Comparison of ENCODE assay signal across 24 cellular contexts in genomic region chr4:14520171-14520570, GRCh38.
DNase-seq lines count a peak whose midpoint lies in the region; ATAC-seq, FAIRE-seq and TF ChIP-seq lines count a peak whose summit lies in the region.
"Had no signal": no experiment of that assay in that cellular context is flagged by ENCODE, and none has a peak within 500 bp of the region (broad histone marks: within the 10 kb centered on the region; RNA-seq: fewer than 3 reads in every experiment).

No MANE protein-coding gene starts in this region.

- H3K27me3 Mint-ChIP-seq in activated naive CD8-positive, alpha-beta T cell treated with anti-CD3 and anti-CD28 coated beads for 36 hours: peaks cover 4% of the 10 kb centered on the region
- H3K27me3 Mint-ChIP-seq: stimulated activated naive CD8-positive, alpha-beta T cell treated with anti-CD3 and anti-CD28 coated beads, Interleukin-15, amount 100 ng/mL, for 72 hours had no signal

- DNase-seq in NCI-H82 (lab: John Stamatoyannopoulos, UW) (peak; percentile 9), NCI-H82 treated with DMSO at 0.1 percent for 48 hours (lab: John Stamatoyannopoulos, UW; ENCODE audit: unreplicated experiment) (no peak), GM12878 (ENCODE audit: low read depth, low spot score) (no peak), fibroblast of villous mesenchyme (ENCODE audit: low read depth) (peak; percentile 1), NCI-H510A treated with DMSO at 0.1 percent for 48 hours (lab: John Stamatoyannopoulos, UW) (no peak), AG08395 (ENCODE audit: low spot score) (no peak), epidermal melanocyte (ENCODE audit: insufficient read length, low spot score) (no peak)
- DNase-seq in activated naive CD8-positive, alpha-beta T cell treated with anti-CD3 and anti-CD28 coated beads for 36 hours: no peak
- DNase-seq: 8988T; activated CD8-positive, alpha-beta memory T cell treated with anti-CD3 and anti-CD28 coated beads, Interleukin-2, amount 50 U/mL, for 48 hours; activated gamma-delta T cell; amygdala; midbrain; NCI-H1092; NCI-H2029 treated with DMSO at 0.1 percent for 48 hours; NCI-H446 treated with DMSO at 0.1 percent for 48 hours; stimulated activated CD4-positive, alpha-beta T cell treated with anti-CD3 and anti-CD28 coated beads, Interleukin-2, amount 100 ng/mL, for 48 hours; stimulated activated naive CD8-positive, alpha-beta T cell treated with anti-CD3 and anti-CD28 coated beads, Interleukin-15, amount 100 ng/mL, for 72 hours; SW 1271 had no signal

- CTCF ChIA-PET in GM12878 (lab: Yijun Ruan, JAX): no interaction called here

- H3K27ac Mint-ChIP-seq in activated naive CD8-positive, alpha-beta T cell treated with anti-CD3 and anti-CD28 coated beads for 36 hours: no peak overlapping the region
- H3K27ac Mint-ChIP-seq: nephron, type B pancreatic cell had no signal

- H3K79me2 ChIP-seq in GM12878 (ENCODE audit: control insufficient read depth, insufficient read depth, low read length): no peaks in the 10 kb centered on the region

- TF ChIP-seq POLR2A in GM12878 (IDR thresholded peaks at IDR 0.05; ENCODE audit: low read depth, low read length): no peak

- H3K27ac ChIP-seq in GM12878 (ENCODE audit: control insufficient read depth, insufficient read depth): no peak overlapping the region
- H3K27ac ChIP-seq: VCaP had no signal

- no peak overlapping the region for H2AFZ ChIP-seq in GM12878 (ENCODE audit: control insufficient read depth, low read depth, low read length)

- no peak overlapping the region for H3K9ac ChIP-seq in GM12878 (ENCODE audit: control insufficient read depth, insufficient read depth, low read length)

- H3K4me2 ChIP-seq in GM12878 (ENCODE audit: control insufficient read depth, insufficient read depth): no peak overlapping the region

- no peak for FAIRE-seq in GM12878 (lab: Jason Lieb, UNC)
- FAIRE-seq: frontal cortex, GM12892 had no signal

- TF ChIP-seq CTCF in GM12878 (IDR thresholded peaks at IDR 0.05 in 2 of 3, conservative IDR thresholded peaks at IDR 0.05 in 1 of 3; ENCODE audit: control insufficient read depth in 2 of 3, extremely low read depth in 1 of 3, insufficient read depth in 1 of 3, low read depth in 3 of 3, low read length in 3 of 3) (no peak), fibroblast of villous mesenchyme (IDR thresholded peaks at IDR 0.05; ENCODE audit: insufficient read depth, low read depth, low read length) (no peak)

- no peaks in the 10 kb centered on the region for H3K36me3 ChIP-seq in GM12878 (ENCODE audit: control insufficient read depth in 2 of 2, insufficient read depth in 2 of 2, low read length in 1 of 2)

- TF ChIP-seq RAD21 in GM12878 (IDR thresholded peaks at IDR 0.05; ENCODE audit: insufficient read depth, low read depth, low read length): no peak

- WGBS in GM12878 (ENCODE audit: insufficient coverage, insufficient replicate concordance, low lambda C conversion rate, missing lambda C conversion rate): 0% methylated on average over 1 of the region's 1 CpG

- no peaks in the 10 kb centered on the region for H3K4me1 Mint-ChIP-seq in activated naive CD8-positive, alpha-beta T cell treated with anti-CD3 and anti-CD28 coated beads for 36 hours
- H3K4me1 Mint-ChIP-seq: nephron; stimulated activated naive CD8-positive, alpha-beta T cell treated with anti-CD3 and anti-CD28 coated beads, Interleukin-15, amount 100 ng/mL, for 72 hours had no signal

- SMC1A ChIA-PET in GM12878 (lab: Charles Lee; ENCODE audit: uncharacterized antibody, unreplicated experiment): interaction anchor here (1.2 to 1.3 kb wide), 2 partner anchors 26 to 598 kb away, joined by 3 to 4 read pairs; no protein-coding TSS in a partner anchor

- 0 out of 3 replicates have a peak, but pooled peaks have one; percentile 21 for ATAC-seq in GM12878
- ATAC-seq: stimulated activated naive CD8-positive, alpha-beta T cell treated with anti-CD3 and anti-CD28 coated beads, Interleukin-15, amount 100 ng/mL, for 72 hours had no signal

- H3K36me3 Mint-ChIP-seq in activated naive CD8-positive, alpha-beta T cell treated with anti-CD3 and anti-CD28 coated beads for 36 hours: no peaks in the 10 kb centered on the region
- H3K36me3 Mint-ChIP-seq: type B pancreatic cell had no signal

- in situ Hi-C loops in GM12878 (cut with MboI): no loop called here

- H3K9me3 Mint-ChIP-seq in activated naive CD8-positive, alpha-beta T cell treated with anti-CD3 and anti-CD28 coated beads for 36 hours: no peaks in the 10 kb centered on the region
- H3K9me3 Mint-ChIP-seq: nephron; stimulated activated naive CD8-positive, alpha-beta T cell treated with anti-CD3 and anti-CD28 coated beads, Interleukin-15, amount 100 ng/mL, for 72 hours; type B pancreatic cell had no signal

- no peaks in the 10 kb centered on the region for H3K27me3 ChIP-seq in GM12878 (replicated peaks in 1 of 2; ENCODE audit: control insufficient read depth in 2 of 2, insufficient read depth in 2 of 2, low read length in 1 of 2)

- H3K4me3 ChIP-seq in GM12878 (no peak overlapping the region), fibroblast of villous mesenchyme (ENCODE audit: low read depth, low read length) (no peak overlapping the region)

- H3K4me1 ChIP-seq in GM12878 (ENCODE audit: control insufficient read depth, insufficient read depth, low read length): no peaks in the 10 kb centered on the region

- no peaks in the 10 kb centered on the region for H4K20me1 ChIP-seq in GM12878 (ENCODE audit: control insufficient read depth, insufficient read depth)

- no TSS peak for BruUV-seq in GM12878 (replicated peaks; lab: Mats Ljungman, UMichigan)

- intact Hi-C loops in GM12878 (cut with micrococcal nuclease; ENCODE audit: unreplicated experiment): no loop called here

- RAD21 ChIA-PET in GM12878 (lab: Charles Lee; ENCODE audit: unreplicated experiment): no interaction called here

- TF ChIP-seq EP300 in GM12878 (IDR thresholded peaks at IDR 0.05; ENCODE audit: borderline replicate concordance in 1 of 2, control insufficient read depth in 1 of 2, low read depth in 2 of 2, low read length in 2 of 2): no peak

- H3K4me3 Mint-ChIP-seq in activated naive CD8-positive, alpha-beta T cell treated with anti-CD3 and anti-CD28 coated beads for 36 hours: no peak overlapping the region
- H3K4me3 Mint-ChIP-seq: nephron; stimulated activated naive CD8-positive, alpha-beta T cell treated with anti-CD3 and anti-CD28 coated beads, Interleukin-15, amount 100 ng/mL, for 72 hours; type B pancreatic cell had no signal

- H3K9me3 ChIP-seq in GM12878 (replicated peaks; ENCODE audit: control insufficient read depth, insufficient read depth, low read length): no peaks in the 10 kb centered on the region

- POLR2A ChIA-PET in GM12878 (lab: Charles Lee): no interaction called here

TF ChIP-seq in GM12878, 131 proteins besides CTCF, POLR2A, EP300 and RAD21:
- no peak for TF ChIP-seq YY1 (IDR thresholded peaks at IDR 0.05; ENCODE audit: low read depth, low read length)
TF ChIP-seq in GM12878: peak in this region for 0.

Comparison
In these comparisons a context has a peak if more than half of its experiments do, and no peak if none do; other contexts are left out.
1. DNase-seq: peak in NCI-H82 (single experiment) and fibroblast of villous mesenchyme (single experiment); none in NCI-H82 treated with DMSO at 0.1 percent for 48 hours (single experiment), GM12878 (single experiment), NCI-H510A treated with DMSO at 0.1 percent for 48 hours (single experiment), AG08395 (single experiment), activated naive CD8-positive, alpha-beta T cell treated with anti-CD3 and anti-CD28 coated beads for 36 hours (single experiment) and epidermal melanocyte (single experiment).